ENCODE assay signal across 18 cellular contexts in genomic region chr9:33372900-33373299, GRCh38. TPM values are rescaled to one million over a fixed set of nuclear protein-coding genes. Genes with fewer than 3 reads are reported as not detected.
A peak's percentile ranks its signal among the peaks of the same experiment; 100 is the strongest.
DNase-seq lines count a peak whose midpoint lies in the region; ATAC-seq and TF ChIP-seq lines count a peak whose summit lies in the region.
"Had no signal": no experiment of that assay in that cellular context is flagged by ENCODE, and none has a peak within 500 bp of the region (broad histone marks: within the 10 kb centered on the region; RNA-seq: fewer than 3 reads in every experiment).

No MANE protein-coding gene starts in this region.

- H3K27me3 Mint-ChIP-seq in chondrocyte (ENCODE audit: low read depth) (no peaks in the 10 kb centered on the region), nephron (ENCODE audit: low read depth) (peaks cover 3% of the 10 kb centered on the region)
- H3K27me3 Mint-ChIP-seq in stimulated activated naive B cell treated with anti-CD40 and anti-IgM and Interleukin-4, amounts not matched to agents 10 μg/mL and 1 μg/mL and 100 μg/mL, for 72 hours = no peaks in the 10 kb centered on the region

- H3K36me3 Mint-ChIP-seq in chondrocyte (ENCODE audit: low read depth) (peaks cover 13% of the 10 kb centered on the region), nephron (ENCODE audit: low read depth) (peaks cover 9% of the 10 kb centered on the region)
- H3K36me3 Mint-ChIP-seq in stimulated activated naive B cell treated with anti-CD40 and anti-IgM and Interleukin-4, amounts not matched to agents 10 μg/mL and 1 μg/mL and 100 μg/mL, for 72 hours = peaks cover 9 to 45% of the 10 kb centered on the region in 2 donors

- H3K27ac Mint-ChIP-seq in chondrocyte (ENCODE audit: unreplicated experiment) = no peak overlapping the region
- peak overlapping the region; percentile 15 to 65 (median 21) for H3K27ac Mint-ChIP-seq in nephron
- peak overlapping the region; percentile 38 for H3K27ac Mint-ChIP-seq in stimulated activated naive B cell treated with anti-CD40 and anti-IgM and Interleukin-4, amounts not matched to agents 10 μg/mL and 1 μg/mL and 100 μg/mL, for 72 hours
- H3K27ac Mint-ChIP-seq: CD8-positive, alpha-beta T cell had no signal

- no peak for ATAC-seq in stimulated activated naive B cell treated with anti-CD40 and anti-IgM and Interleukin-4, amounts not matched to agents 10 μg/mL and 1 μg/mL and 100 μg/mL, for 72 hours (replicated peaks)
- no peak for ATAC-seq in HG02571 (IDR thresholded peaks at IDR 0.05; ENCODE audit: unreplicated experiment)
- no peak for ATAC-seq in GM21529 (IDR thresholded peaks at IDR 0.05; ENCODE audit: unreplicated experiment)
- ATAC-seq: CD8-positive, alpha-beta T cell had no signal

- CTCF ChIA-PET in RWPE1 (lab: Yijun Ruan, JAX) = interaction anchor here (0.6 to 4.0 kb wide), 3 partner anchors 22 to 251 kb away, joined by 3 to 33 read pairs (median 4); no protein-coding TSS in a partner anchor

- POLR2A ChIA-PET in RWPE1 (lab: Yijun Ruan, JAX; ENCODE audit: low non-redundant PET) = no interaction called here

- H3K4me1 Mint-ChIP-seq in chondrocyte (ENCODE audit: low read depth) (peaks cover 16% of the 10 kb centered on the region), nephron (peaks cover 28% of the 10 kb centered on the region)
- peaks cover 7 to 9% of the 10 kb centered on the region in 2 donors for H3K4me1 Mint-ChIP-seq in stimulated activated naive B cell treated with anti-CD40 and anti-IgM and Interleukin-4, amounts not matched to agents 10 μg/mL and 1 μg/mL and 100 μg/mL, for 72 hours

- DNase-seq in RWPE1 (ENCODE audit: low spot score) (no peak), chondrocyte (ENCODE audit: low spot score) (peak; percentile 38), hypothalamus (lab: John Stamatoyannopoulos, UW) (no peak)
- no peak for DNase-seq in stimulated activated naive B cell treated with anti-CD40 and anti-IgM and Interleukin-4, amounts not matched to agents 10 μg/mL and 1 μg/mL and 100 μg/mL, for 72 hours
- DNase-seq: CD8-positive, alpha-beta T cell; GF-D8; H7; IMR-90; NCI-H1417; NCI-H1930; NCI-H510A; NCI-H82; SHP77 treated with DMSO at 0.1 percent for 48 hours had no signal

- no peak overlapping the region for H3K4me3 Mint-ChIP-seq in chondrocyte (ENCODE audit: unreplicated experiment)
- H3K4me3 Mint-ChIP-seq in nephron = no peak overlapping the region
- no peak overlapping the region for H3K4me3 Mint-ChIP-seq in stimulated activated naive B cell treated with anti-CD40 and anti-IgM and Interleukin-4, amounts not matched to agents 10 μg/mL and 1 μg/mL and 100 μg/mL, for 72 hours
- H3K4me3 Mint-ChIP-seq: CD8-positive, alpha-beta T cell had no signal

- no peaks in the 10 kb centered on the region for H3K9me3 Mint-ChIP-seq in chondrocyte (ENCODE audit: low read depth)
- H3K9me3 Mint-ChIP-seq in nephron = no peaks in the 10 kb centered on the region
- H3K9me3 Mint-ChIP-seq in stimulated activated naive B cell treated with anti-CD40 and anti-IgM and Interleukin-4, amounts not matched to agents 10 μg/mL and 1 μg/mL and 100 μg/mL, for 72 hours = no peaks in the 10 kb centered on the region
- H3K9me3 Mint-ChIP-seq: CD8-positive, alpha-beta T cell had no signal

- H3K27ac ChIP-seq in RWPE1 = peak overlapping the region; percentile 50
- H3K27ac ChIP-seq: Peyer's patch had no signal

- no peak for TF ChIP-seq CTCF in RWPE1 (conservative IDR thresholded peaks at IDR 0.05; ENCODE audit: low read depth)
- no peak for TF ChIP-seq CTCF in chondrocyte (IDR thresholded peaks at IDR 0.05)
- no peak for TF ChIP-seq CTCF in nephron (IDR thresholded peaks at IDR 0.05; ENCODE audit: unreplicated experiment in 3 of 3)

RNA-seq across cellular contexts. Expression of gene AQP7, which starts 29.5 kb away (rescaled TPM):
- 0.30 to 0.80 TPM (median 0.33 TPM) in 3 replicates for total RNA-seq in chondrocyte
- total RNA-seq: CD8-positive, alpha-beta T cell; H7; IMR-90; LHCN-M2 had no signal
